ENCODE assay signal across 29 cellular contexts in genomic region chr1:203178821-203179220, GRCh38. TPM values are rescaled to one million over a fixed set of nuclear protein-coding genes. Genes with fewer than 3 reads are reported as not detected.
DNase-seq lines count a peak whose midpoint lies in the region; ATAC-seq and TF ChIP-seq lines count a peak whose summit lies in the region.
"Had no signal": no experiment of that assay in that cellular context is flagged by ENCODE, and none has a peak within 500 bp of the region (broad histone marks: within the 10 kb centered on the region; RNA-seq: fewer than 3 reads in every experiment).

No MANE protein-coding gene starts in this region.

- ATAC-seq in IMR-90 (ENCODE audit: low read depth) (no peak), GM18502 (IDR thresholded peaks at IDR 0.05; ENCODE audit: poor library complexity, unreplicated experiment) (no peak)
- ATAC-seq: activated CD8-positive, alpha-beta memory T cell treated with anti-CD3 and anti-CD28 coated beads, Interleukin-2, amount 10 ng/mL, durations not matched to agents 7 days and 5 days; CD8-positive, alpha-beta T cell; lower lobe of right lung had no signal

- no peaks in the 10 kb centered on the region for H4K20me1 ChIP-seq in IMR-90 (ENCODE audit: insufficient read depth, low read length)

- peaks cover 61% of the 10 kb centered on the region for H3K4me1 Mint-ChIP-seq in Caco-2 (ENCODE audit: low read depth, unreplicated experiment)
- H3K4me1 Mint-ChIP-seq: activated CD8-positive, alpha-beta memory T cell treated with anti-CD3 and anti-CD28 coated beads, Interleukin-2, amount 10 ng/mL, durations not matched to agents 7 days and 5 days had no signal

- H3K9me3 ChIP-seq in Caco-2, result no peaks in the 10 kb centered on the region
- no peaks in the 10 kb centered on the region for H3K9me3 ChIP-seq in IMR-90 (ENCODE audit: control insufficient read depth, insufficient read depth, low read length)
- H3K9me3 ChIP-seq in SJCRH30 (replicated peaks), result no peaks in the 10 kb centered on the region
- no peaks in the 10 kb centered on the region for H3K9me3 ChIP-seq in neutrophil
- H3K9me3 ChIP-seq: breast epithelium, lower lobe of right lung, sigmoid colon, uterus had no signal

- H3K4me3 ChIP-seq in Caco-2 (ENCODE audit: low read depth, low read length) (no peak overlapping the region), IMR-90 (ENCODE audit: insufficient read depth, low read depth, low read length) (no peak overlapping the region), SJCRH30 (no peak overlapping the region), neutrophil (ENCODE audit: low read depth in 1 of 2, low read length in 1 of 2) (no peak overlapping the region)
- H3K4me3 ChIP-seq: breast epithelium, lower lobe of right lung, sigmoid colon, uterus had no signal

- peaks cover 76% of the 10 kb centered on the region for H3K36me3 Mint-ChIP-seq in Caco-2 (ENCODE audit: insufficient read depth, unreplicated experiment)
- H3K36me3 Mint-ChIP-seq: activated CD8-positive, alpha-beta memory T cell treated with anti-CD3 and anti-CD28 coated beads, Interleukin-2, amount 10 ng/mL, durations not matched to agents 7 days and 5 days; CD8-positive, alpha-beta T cell had no signal

- CTCF ChIA-PET in Caco-2 (lab: Charles Lee) (interaction anchor here (0.6 to 1.9 kb wide), 5 partner anchors 10 to 138 kb away, joined by 3 to 10 read pairs (median 6); no protein-coding TSS in a partner anchor), IMR-90 (lab: Yijun Ruan, JAX) (interaction anchor here (1.2 to 2.0 kb wide), 2 partner anchors 9 to 61 kb away, joined by 4 read pairs; no protein-coding TSS in a partner anchor)

- peak overlapping the region; percentile 65 for H3K4me3 Mint-ChIP-seq in Caco-2 (ENCODE audit: unreplicated experiment)
- H3K4me3 Mint-ChIP-seq: activated B cell treated with CpG ODN at 0.5 μM for 24 hours; activated CD8-positive, alpha-beta memory T cell treated with anti-CD3 and anti-CD28 coated beads, Interleukin-2, amount 10 ng/mL, durations not matched to agents 7 days and 5 days; CD8-positive, alpha-beta T cell; neural crest cell had no signal

- H3K9ac ChIP-seq in IMR-90 (ENCODE audit: low read depth, low read length), result no peak overlapping the region

- TF ChIP-seq CTCF in Caco-2 (IDR thresholded peaks at IDR 0.05; ENCODE audit: insufficient read depth in 1 of 2, low read depth in 1 of 2, low read length in 1 of 2, severe bottlenecking in 1 of 2, unreplicated experiment in 1 of 2), result no peak
- TF ChIP-seq CTCF in IMR-90 (conservative IDR thresholded peaks at IDR 0.05; ENCODE audit: low read depth, low read length), result no peak
- TF ChIP-seq CTCF in neutrophil (IDR thresholded peaks at IDR 0.05), result no peak

- no peak overlapping the region for H3K18ac ChIP-seq in IMR-90 (ENCODE audit: low read depth, low read length)

- H3K14ac ChIP-seq in IMR-90 (replicated peaks; ENCODE audit: low read depth, low read length), result no peak overlapping the region

- no peak overlapping the region for H2BK20ac ChIP-seq in IMR-90 (ENCODE audit: low read depth, low read length)

- no peak overlapping the region for H2BK120ac ChIP-seq in IMR-90 (ENCODE audit: low read depth, low read length)

- H2AK5ac ChIP-seq in IMR-90 (ENCODE audit: low read depth, low read length), result peak overlapping the region; percentile 70

- TF ChIP-seq POLR2A in IMR-90 (IDR thresholded peaks at IDR 0.05; ENCODE audit: low read depth, low read length), result no peak

- no peak for TF ChIP-seq RAD21 in IMR-90 (IDR thresholded peaks at IDR 0.05; ENCODE audit: low read length)

- H3K56ac ChIP-seq in IMR-90 (ENCODE audit: extremely low read depth, insufficient read depth, low read length), result no peak overlapping the region

- BruUV-seq in Caco-2 (replicated peaks; lab: Mats Ljungman, UMichigan), result no TSS peak
- no TSS peak for BruUV-seq in IMR-90 (replicated peaks; lab: Mats Ljungman, UMichigan)

- intact Hi-C loops in Caco-2 (cut with micrococcal nuclease; ENCODE audit: unreplicated experiment) (loop anchor here (1.0 kb wide), 3 partner anchors 9 to 37 kb away; no protein-coding TSS in a partner anchor), IMR-90 (cut with micrococcal nuclease) (no loop called here)

- no peak overlapping the region for H3K4me2 ChIP-seq in IMR-90 (ENCODE audit: low read depth, low read length)

- H3K9me1 ChIP-seq in IMR-90 (ENCODE audit: insufficient read depth, low read length), result peaks cover 15% of the 10 kb centered on the region; the same call in 1 of the 2 replicates

- in situ Hi-C loops in IMR-90 (cut with MboI; ENCODE audit: low sequenced_read_pairs), result no loop called here

- H2BK5ac ChIP-seq in IMR-90 (ENCODE audit: low read depth, low read length, poor library complexity, severe bottlenecking), result no peak overlapping the region

- H2AFZ ChIP-seq in IMR-90 (replicated peaks; ENCODE audit: low read length, poor library complexity), result no peak overlapping the region

- H3K4me1 ChIP-seq in Caco-2 (peaks cover 66% of the 10 kb centered on the region), IMR-90 (ENCODE audit: control insufficient read depth, insufficient read depth, low read length) (peaks cover 22% of the 10 kb centered on the region), SJCRH30 (peaks cover 54% of the 10 kb centered on the region), neutrophil (ENCODE audit: control insufficient read depth in 1 of 2, insufficient read depth in 1 of 2, low read depth in 1 of 2, low read length in 1 of 2) (peaks cover 41 to 45% of the 10 kb centered on the region in 2 experiments)
- H3K4me1 ChIP-seq: breast epithelium, sigmoid colon, uterus had no signal

- H3K27ac ChIP-seq in IMR-90 (ENCODE audit: insufficient read depth, low read length) (no peak overlapping the region), SJCRH30 (peak overlapping the region; percentile 55; the same call in 1 of the 2 replicates), neutrophil (peak overlapping the region; percentile 95)
- H3K27ac ChIP-seq: epithelial cell of prostate, lower lobe of right lung, sigmoid colon, uterus had no signal

- no peak overlapping the region; the same call in 2 of the 3 replicates for H2BK15ac ChIP-seq in IMR-90 (ENCODE audit: low read depth, low read length)

- no peaks in the 10 kb centered on the region for H3K27me3 ChIP-seq in Caco-2 (replicated peaks; ENCODE audit: control insufficient read depth, insufficient read depth, low read length)
- no peaks in the 10 kb centered on the region; the same call in 1 of the 2 replicates for H3K27me3 ChIP-seq in IMR-90 (ENCODE audit: control insufficient read depth, insufficient read depth, low read length)
- H3K27me3 ChIP-seq in SJCRH30, result no peaks in the 10 kb centered on the region
- no peaks in the 10 kb centered on the region for H3K27me3 ChIP-seq in neutrophil
- H3K27me3 ChIP-seq: breast epithelium, uterus had no signal

- H3K23ac ChIP-seq in IMR-90 (ENCODE audit: low read depth, low read length), result no peak overlapping the region

- no peaks in the 10 kb centered on the region for H3K36me3 ChIP-seq in Caco-2 (ENCODE audit: control insufficient read depth, insufficient read depth, low read length)
- no peaks in the 10 kb centered on the region for H3K36me3 ChIP-seq in IMR-90 (ENCODE audit: control insufficient read depth, insufficient read depth, low read length)
- H3K36me3 ChIP-seq in SJCRH30, result no peaks in the 10 kb centered on the region
- H3K36me3 ChIP-seq in neutrophil, result peaks cover 70% of the 10 kb centered on the region
- H3K36me3 ChIP-seq: breast epithelium, lower lobe of right lung, sigmoid colon, uterus had no signal

- H4K8ac ChIP-seq in IMR-90 (ENCODE audit: low read depth in 2 of 2, low read length in 2 of 2), result no peak overlapping the region

- no peaks in the 10 kb centered on the region for H3K9me3 Mint-ChIP-seq in Caco-2 (ENCODE audit: unreplicated experiment)
- H3K9me3 Mint-ChIP-seq: activated B cell treated with CpG ODN at 0.5 μM for 24 hours; CD8-positive, alpha-beta T cell; neural crest cell had no signal

- peak overlapping the region; percentile 95 for H3K27ac Mint-ChIP-seq in Caco-2 (ENCODE audit: unreplicated experiment)
- H3K27ac Mint-ChIP-seq: activated B cell treated with CpG ODN at 0.5 μM for 24 hours; activated CD8-positive, alpha-beta memory T cell treated with anti-CD3 and anti-CD28 coated beads, Interleukin-2, amount 10 ng/mL, durations not matched to agents 7 days and 5 days; CD8-positive, alpha-beta T cell; progenitor cell of endocrine pancreas had no signal

- no peak overlapping the region for H2AK9ac ChIP-seq in IMR-90 (replicated peaks; ENCODE audit: low read depth, low read length, poor library complexity)

- no peak overlapping the region for H4K5ac ChIP-seq in IMR-90 (ENCODE audit: low read depth, low read length)

- no peak overlapping the region for H4K91ac ChIP-seq in IMR-90 (ENCODE audit: insufficient read depth, low read depth, low read length)

- dilution Hi-C loops in IMR-90 (cut with HindIII; ENCODE audit: low sequenced_read_pairs, unreplicated experiment), result no loop called here

- H3K4ac ChIP-seq in IMR-90 (ENCODE audit: low read depth, low read length), result no peak overlapping the region

- H3K79me1 ChIP-seq in IMR-90 (ENCODE audit: low read depth in 1 of 2, low read length in 2 of 2), result no peaks in the 10 kb centered on the region

- H3K27me3 Mint-ChIP-seq in Caco-2 (ENCODE audit: insufficient read depth, unreplicated experiment), result no peaks in the 10 kb centered on the region

- POLR2A ChIA-PET in Caco-2 (lab: Charles Lee) (interaction anchor here (1.6 kb wide), 1 partner anchor 9 kb away, joined by 7 read pairs; no protein-coding TSS in a partner anchor), IMR-90 (lab: Charles Lee; ENCODE audit: unreplicated experiment) (no interaction called here)

- WGBS in IMR-90 (ENCODE audit: extremely low coverage in 2 of 2, insufficient read length in 1 of 2), 2 experiments, result 100% methylated on average over 3 of the region's 5 CpGs; no CpG with 5 or more reads in 1 of the 2 experiments

- DNase-seq in Caco-2 (no peak), IMR-90 (no peak), SJCRH30 (no peak), NCI-H128 (lab: John Stamatoyannopoulos, UW; ENCODE audit: unreplicated experiment) (no peak), NOMO-1 treated with DMSO at 0.1 percent for 48 hours (lab: John Stamatoyannopoulos, UW; ENCODE audit: unreplicated experiment) (no peak), AG08395 (ENCODE audit: low spot score) (no peak)
- DNase-seq: activated B cell treated with CpG ODN at 0.5 μM for 24 hours; activated CD8-positive, alpha-beta memory T cell treated with anti-CD3 and anti-CD28 coated beads, Interleukin-2, amount 10 ng/mL, durations not matched to agents 7 days and 5 days; activated naive CD4-positive, alpha-beta T cell treated with anti-CD3 and anti-CD28 coated beads, Interleukin-2, amount 50 U/mL, for 16 hours; CD8-positive, alpha-beta T cell; effector CD4-positive, alpha-beta T cell; GOT3; lower lobe of right lung; NCI-H1694 treated with DMSO at 0.1 percent for 48 hours; sigmoid colon; stimulated activated naive CD4-positive, alpha-beta T cell treated with Interleukin-2 at 50 U/mL for 16 hours; T1000; uterus had no signal

RNA-seq across cellular contexts. Expression of gene MYBPH, which starts 3.2 kb away (rescaled TPM):
- total RNA-seq in Caco-2 (2022), result 19.7 and 25.9 TPM in 2 replicates
- total RNA-seq in IMR-90 (2012; rRNA removed), result not detected in 2 replicates
- polyA plus RNA-seq in IMR-90 (2012; rRNA removed), result not detected in 2 replicates
- polyA plus RNA-seq in IMR-90 (2012; cell fraction: cytosol; rRNA removed), result not detected in 2 replicates
- polyA plus RNA-seq in IMR-90 (2012; cell fraction: nucleus; rRNA removed; ENCODE audit: low replicate concordance), result not detected in 2 replicates
- total RNA-seq in SJCRH30 (2014; rRNA removed; shearing (Covaris generic)), result 1.1 and 1.8 TPM in 2 replicates
- total RNA-seq: activated B cell treated with CpG ODN at 0.5 μM for 24 hours; activated CD8-positive, alpha-beta memory T cell treated with anti-CD3 and anti-CD28 coated beads, Interleukin-2, amount 10 ng/mL, durations not matched to agents 7 days and 5 days; CD8-positive, alpha-beta T cell; kidney epithelial cell; lower lobe of right lung; mucosa of gallbladder; NCI-H460; neural crest cell; progenitor cell of endocrine pancreas; Right ventricle myocardium superior; sigmoid colon; temporal lobe had no signal
- polyA plus RNA-seq: sigmoid colon had no signal

RNA-seq across cellular contexts. Expression of gene CHI3L1, which starts 7.7 kb away (rescaled TPM):
- total RNA-seq in Caco-2 (2022) (199 and 235 TPM in 2 replicates), IMR-90 (2012; rRNA removed) (0.28 TPM in 1 of 2 replicates, not detected in the other)
- 0.17 TPM in 1 of 2 replicates, not detected in the other for polyA plus RNA-seq in IMR-90 (2012; rRNA removed)
- 0.25 TPM in 1 of 2 replicates, not detected in the other for polyA plus RNA-seq in IMR-90 (2012; cell fraction: cytosol; rRNA removed)
- 0.86 and 1.1 TPM in 2 replicates for polyA plus RNA-seq in IMR-90 (2012; cell fraction: nucleus; rRNA removed; ENCODE audit: low replicate concordance)
- total RNA-seq in SJCRH30 (2014; rRNA removed; shearing (Covaris generic)), result not detected in 2 replicates
- total RNA-seq: activated CD8-positive, alpha-beta memory T cell treated with anti-CD3 and anti-CD28 coated beads, Interleukin-2, amount 10 ng/mL, durations not matched to agents 7 days and 5 days; CD8-positive, alpha-beta T cell; NCI-H460; neural crest cell; progenitor cell of endocrine pancreas had no signal

RNA-seq across cellular contexts. Expression of gene CHIT1, which starts 50.7 kb away (rescaled TPM):
- total RNA-seq in Caco-2 (2022) (not detected in 2 replicates), IMR-90 (2012; rRNA removed) (not detected in 2 replicates)
- not detected in 2 replicates for polyA plus RNA-seq in IMR-90 (2012; rRNA removed)
- polyA plus RNA-seq in IMR-90 (2012; cell fraction: cytosol; rRNA removed), result not detected in 2 replicates
- not detected in 2 replicates for polyA plus RNA-seq in IMR-90 (2012; cell fraction: nucleus; rRNA removed; ENCODE audit: low replicate concordance)
- total RNA-seq in SJCRH30 (2014; rRNA removed; shearing (Covaris generic)), result 0.08 and 0.18 TPM in 2 replicates
- total RNA-seq: kidney epithelial cell, NCI-H460, neural crest cell, sigmoid colon had no signal

RNA-seq across cellular contexts. Expression of gene ADORA1, which starts 51.3 kb away (rescaled TPM):
- total RNA-seq in Caco-2 (2022) (46.0 and 50.4 TPM in 2 replicates), IMR-90 (2012; rRNA removed) (under 0.01 and 0.36 TPM in 2 replicates)
- 0.56 and 0.66 TPM in 2 replicates for polyA plus RNA-seq in IMR-90 (2012; rRNA removed)
- polyA plus RNA-seq in IMR-90 (2012; cell fraction: cytosol; rRNA removed), result 0.38 and 1.4 TPM in 2 replicates
- polyA plus RNA-seq in IMR-90 (2012; cell fraction: nucleus; rRNA removed; ENCODE audit: low replicate concordance), result 0.35 and 0.48 TPM in 2 replicates
- total RNA-seq in SJCRH30 (2014; rRNA removed; shearing (Covaris generic)), result 53.8 and 60.9 TPM in 2 replicates
- total RNA-seq: activated B cell treated with CpG ODN at 0.5 μM for 24 hours; activated CD8-positive, alpha-beta memory T cell treated with anti-CD3 and anti-CD28 coated beads, Interleukin-2, amount 10 ng/mL, durations not matched to agents 7 days and 5 days; CD8-positive, alpha-beta T cell had no signal

Comparison
In these comparisons a context has a peak if more than half of its experiments do, and no peak if none do; other contexts are left out.
1. RNA of gene CHI3L1, which starts 7.7 kb away (total RNA-seq): 199 to 235 TPM in Caco-2; not detected in SJCRH30 and 0.28 TPM in IMR-90; every median in the first group is over 100 times any median in the second.